2 cellular contexts compared by ENCODE assay signal in genomic region chr2:152050915-152051314, GRCh38.
TF ChIP-seq lines count a peak whose summit lies in the region.

No MANE protein-coding gene starts in this region.

TF ChIP-seq in GM23338, 12 proteins besides CTCF, POLR2A, EP300 and RAD21:
- no peak for TF ChIP-seq ZNF114 (CRISPR knock-in tag; IDR thresholded peaks at IDR 0.05)
- TF ChIP-seq EZH2phosphoT487 (IDR thresholded peaks at IDR 0.05; ENCODE audit: unreplicated experiment), result no peak
- TF ChIP-seq, protein P1, sequence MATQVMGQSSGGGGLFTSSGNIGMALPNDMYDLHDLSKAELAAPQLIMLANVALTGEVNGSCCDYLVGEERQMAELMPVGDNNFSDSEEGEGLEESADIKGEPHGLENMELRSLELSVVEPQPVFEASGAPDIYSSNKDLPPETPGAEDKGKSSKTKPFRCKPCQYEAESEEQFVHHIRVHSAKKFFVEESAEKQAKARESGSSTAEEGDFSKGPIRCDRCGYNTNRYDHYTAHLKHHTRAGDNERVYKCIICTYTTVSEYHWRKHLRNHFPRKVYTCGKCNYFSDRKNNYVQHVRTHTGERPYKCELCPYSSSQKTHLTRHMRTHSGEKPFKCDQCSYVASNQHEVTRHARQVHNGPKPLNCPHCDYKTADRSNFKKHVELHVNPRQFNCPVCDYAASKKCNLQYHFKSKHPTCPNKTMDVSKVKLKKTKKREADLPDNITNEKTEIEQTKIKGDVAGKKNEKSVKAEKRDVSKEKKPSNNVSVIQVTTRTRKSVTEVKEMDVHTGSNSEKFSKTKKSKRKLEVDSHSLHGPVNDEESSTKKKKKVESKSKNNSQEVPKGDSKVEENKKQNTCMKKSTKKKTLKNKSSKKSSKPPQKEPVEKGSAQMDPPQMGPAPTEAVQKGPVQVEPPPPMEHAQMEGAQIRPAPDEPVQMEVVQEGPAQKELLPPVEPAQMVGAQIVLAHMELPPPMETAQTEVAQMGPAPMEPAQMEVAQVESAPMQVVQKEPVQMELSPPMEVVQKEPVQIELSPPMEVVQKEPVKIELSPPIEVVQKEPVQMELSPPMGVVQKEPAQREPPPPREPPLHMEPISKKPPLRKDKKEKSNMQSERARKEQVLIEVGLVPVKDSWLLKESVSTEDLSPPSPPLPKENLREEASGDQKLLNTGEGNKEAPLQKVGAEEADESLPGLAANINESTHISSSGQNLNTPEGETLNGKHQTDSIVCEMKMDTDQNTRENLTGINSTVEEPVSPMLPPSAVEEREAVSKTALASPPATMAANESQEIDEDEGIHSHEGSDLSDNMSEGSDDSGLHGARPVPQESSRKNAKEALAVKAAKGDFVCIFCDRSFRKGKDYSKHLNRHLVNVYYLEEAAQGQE (IDR thresholded peaks at IDR 0.05; ENCODE audit: unreplicated experiment), result no peak
- TF ChIP-seq CREB1 (CRISPR knock-in tag; IDR thresholded peaks at IDR 0.05; ENCODE audit: low read depth), result no peak
- no peak for TF ChIP-seq POLR2AphosphoS5 (IDR thresholded peaks at IDR 0.05; ENCODE audit: low read depth)

TF ChIP-seq in H1, 55 proteins besides CTCF, POLR2A, EP300 and RAD21:
- no peak for TF ChIP-seq USF2 (IDR thresholded peaks at IDR 0.05; ENCODE audit: low read length)
- no peak for TF ChIP-seq SUZ12 (IDR thresholded peaks at IDR 0.05; ENCODE audit: low read length)
- TF ChIP-seq FOSL1 (IDR thresholded peaks at IDR 0.05; ENCODE audit: insufficient read depth, low read depth, low read length), result no peak
- TF ChIP-seq YY1 (IDR thresholded peaks at IDR 0.05; ENCODE audit: low read depth, low read length), result no peak
- TF ChIP-seq POLR2AphosphoS5 (IDR thresholded peaks at IDR 0.05; ENCODE audit: low read depth, low read length), result no peak
- no peak for TF ChIP-seq SP4 (IDR thresholded peaks at IDR 0.05; ENCODE audit: low read length)
- TF ChIP-seq CTBP2 (IDR thresholded peaks at IDR 0.05; ENCODE audit: borderline replicate concordance, insufficient read depth, insufficient read length, low read length), result no peak
- TF ChIP-seq ZNF274 (IDR thresholded peaks at IDR 0.05; ENCODE audit: borderline replicate concordance, extremely low read depth, low read length), result no peak
- TF ChIP-seq SAP30 (IDR thresholded peaks at IDR 0.05; ENCODE audit: insufficient read depth, insufficient replicate concordance, low read length), result no peak
- no peak for TF ChIP-seq ATF3 (IDR thresholded peaks at IDR 0.05; ENCODE audit: insufficient read depth, low read depth, low read length)
- TF ChIP-seq SIX5 (IDR thresholded peaks at IDR 0.05; ENCODE audit: low read depth, low read length), result no peak
